11 cellular contexts compared by ENCODE assay signal in genomic region chr4:87530868-87531267, GRCh38. TPM values are rescaled to one million over a fixed set of nuclear protein-coding genes. Genes with fewer than 3 reads are reported as not detected.
DNase-seq lines count a peak whose midpoint lies in the region; ATAC-seq, FAIRE-seq and TF ChIP-seq lines count a peak whose summit lies in the region.
"Had no signal": no experiment of that assay in that cellular context is flagged by ENCODE, and none has a peak within 500 bp of the region (broad histone marks: within the 10 kb centered on the region; RNA-seq: fewer than 3 reads in every experiment).

No MANE protein-coding gene starts in this region.

- H3K4me3 ChIP-seq in liver (ENCODE audit: low read depth in 1 of 3, low read length in 3 of 3) = no peak overlapping the region
- no peak overlapping the region for H3K4me3 ChIP-seq in HepG2 (replicated peaks in 1 of 3; ENCODE audit: insufficient read depth in 1 of 3, low read depth in 2 of 3, low read length in 3 of 3)
- H3K4me3 ChIP-seq in foreskin fibroblast (ENCODE audit: low read depth in 1 of 2, low read length in 2 of 2) = no peak overlapping the region
- H3K4me3 ChIP-seq in ovary = peak overlapping the region; percentile 39

- ATAC-seq in HepG2 (no peak), GM19023 (IDR thresholded peaks at IDR 0.05; ENCODE audit: unreplicated experiment) (no peak)
- ATAC-seq: activated CD8-positive, alpha-beta memory T cell treated with anti-CD3 and anti-CD28 coated beads, Interleukin-2, amount 10 ng/mL, durations not matched to agents 7 days and 5 days had no signal

- TF ChIP-seq EP300 in HepG2 (IDR thresholded peaks at IDR 0.05; ENCODE audit: low read depth in 2 of 2, low read length in 2 of 2) (no peak), HepG2 (CRISPR knock-in tag; IDR thresholded peaks at IDR 0.05; ENCODE audit: borderline replicate concordance) (no peak), ovary (IDR thresholded peaks at IDR 0.05) (peak; percentile 91)

- no peaks in the 10 kb centered on the region for H4K20me1 ChIP-seq in HepG2 (ENCODE audit: insufficient read depth, low read length)

- POLR2A ChIA-PET in HepG2 (lab: Yijun Ruan, JAX) = no interaction called here

- H3K9ac ChIP-seq in liver (ENCODE audit: low read depth in 1 of 2, low read length in 2 of 2) (no peak overlapping the region), HepG2 (ENCODE audit: insufficient read depth, low read depth, low read length) (no peak overlapping the region)

- TF ChIP-seq POLR2A in HepG2 (IDR thresholded peaks at IDR 0.05; ENCODE audit: insufficient read depth in 1 of 2, low read depth in 2 of 2, low read length in 2 of 2) (no peak), ovary (IDR thresholded peaks at IDR 0.05) (no peak), H54 (IDR thresholded peaks at IDR 0.05; ENCODE audit: low read depth, low read length) (no peak)

- H3K36me3 ChIP-seq in liver (ENCODE audit: control insufficient read depth in 4 of 4, insufficient read depth in 3 of 4, low read depth in 1 of 4, low read length in 3 of 4) = no peaks in the 10 kb centered on the region
- no peaks in the 10 kb centered on the region for H3K36me3 ChIP-seq in HepG2 (replicated peaks in 1 of 2; ENCODE audit: control insufficient read depth in 1 of 2, insufficient read depth in 2 of 2, low read length in 2 of 2)
- no peaks in the 10 kb centered on the region for H3K36me3 ChIP-seq in ovary

- CTCF ChIA-PET in HepG2 (lab: Yijun Ruan, JAX; ENCODE audit: low intra/inter-chr PET ratio, low total read pairs) = no interaction called here

- intact Hi-C loops in HepG2 (cut with micrococcal nuclease; ENCODE audit: unreplicated experiment) = no loop called here
- intact Hi-C loops in ovary (cut with DNase I) = no loop called here

- TF ChIP-seq RAD21 in liver (IDR thresholded peaks at IDR 0.05) (no peak), HepG2 (CRISPR knock-in tag; IDR thresholded peaks at IDR 0.05) (no peak)

- TF ChIP-seq CTCF in liver (IDR thresholded peaks at IDR 0.05; ENCODE audit: low read depth, low read length, missing input control) (no peak), HepG2 (CRISPR knock-in tag; IDR thresholded peaks at IDR 0.05) (no peak), foreskin fibroblast (IDR thresholded peaks at IDR 0.05; ENCODE audit: low read depth, low read length) (no peak), ovary (IDR thresholded peaks at IDR 0.05) (no peak)

- in situ Hi-C loops in HepG2 (cut with HindIII; ENCODE audit: extremely low pct_ligation_motif_present, low pct_unique_long_range_greater_than_20kb) = loop anchor here (25.0 kb wide), 1 partner anchor 456 kb away; the partner anchor contains the start of gene SPP1

- H3K4me1 ChIP-seq in liver (ENCODE audit: control insufficient read depth in 4 of 4, insufficient read depth in 4 of 4, low read length in 3 of 4) (peaks cover 0 to 11% (median 5%) of the 10 kb centered on the region in 4 donors), HepG2 (ENCODE audit: insufficient read depth, low read length) (no peaks in the 10 kb centered on the region), ovary (ENCODE audit: insufficient read depth) (peaks cover 6% of the 10 kb centered on the region)

- no peak overlapping the region for H2AFZ ChIP-seq in HepG2 (ENCODE audit: low read length)

- no peaks in the 10 kb centered on the region for H3K79me2 ChIP-seq in HepG2 (ENCODE audit: insufficient read depth, low read length)

- H3K9me3 ChIP-seq in liver (ENCODE audit: control insufficient read depth in 4 of 4, low read length in 3 of 4) = no peaks in the 10 kb centered on the region
- H3K9me3 ChIP-seq in HepG2 (ENCODE audit: low read length) = no peaks in the 10 kb centered on the region
- H3K9me3 ChIP-seq in ovary = no peaks in the 10 kb centered on the region

- H3K27ac ChIP-seq in liver (ENCODE audit: low read depth in 1 of 2, low read length in 2 of 2) (no peak overlapping the region), HepG2 (ENCODE audit: extremely low read length, insufficient read depth, low read length) (no peak overlapping the region), ovary (no peak overlapping the region)
- H3K27ac ChIP-seq: HL-60 had no signal

- no peaks in the 10 kb centered on the region for H3K27me3 ChIP-seq in liver (ENCODE audit: control insufficient read depth in 4 of 4, insufficient read depth in 4 of 4, low read length in 3 of 4)
- H3K27me3 ChIP-seq in HepG2 (ENCODE audit: control insufficient read depth in 1 of 2, insufficient read depth in 2 of 2, low read length in 2 of 2) = no peaks in the 10 kb centered on the region
- H3K27me3 ChIP-seq in ovary = no peaks in the 10 kb centered on the region

- BruUV-seq in HepG2 (replicated peaks; lab: Mats Ljungman, UMichigan) = no TSS peak

- no peak overlapping the region for H3K4me2 ChIP-seq in HepG2 (ENCODE audit: low read depth, low read length)

- 63% methylated on average over 4 of the region's 4 CpGs for WGBS in liver
- 47% methylated on average over 4 of the region's 4 CpGs for WGBS in HepG2 (ENCODE audit: low lambda C conversion rate)
- 2 to 3% (median 3%) methylated on average over 4 of the region's 4 CpGs for whole genome bisulfite sequencing in ovary, 3 donors

- DNase-seq in HepG2 (ENCODE audit: low spot score) = no peak
- DNase-seq in foreskin fibroblast = peak; percentile 62 to 89
- DNase-seq in ovary = peak; percentile 81 to 89 (median 86)
- no peak for DNase-seq in cortex of kidney (lab: John Stamatoyannopoulos, UW)
- no peak for DNase-seq in H54 (ENCODE audit: insufficient read length, low spot score)
- DNase-seq in NCI-H526 (lab: John Stamatoyannopoulos, UW) = no peak
- DNase-seq: activated CD8-positive, alpha-beta memory T cell treated with anti-CD3 and anti-CD28 coated beads, Interleukin-2, amount 10 ng/mL, durations not matched to agents 7 days and 5 days; NCI-H187 treated with DMSO at 0.1 percent for 48 hours had no signal

- FAIRE-seq in HepG2 (lab: Jason Lieb, UNC) (no peak), H54 (lab: Jason Lieb, UNC) (no peak)

TF ChIP-seq in liver, 16 proteins besides CTCF, POLR2A, EP300 and RAD21:
- TF ChIP-seq FOXA2 (IDR thresholded peaks at IDR 0.05) (no peak), JUND (IDR thresholded peaks at IDR 0.05) (no peak), MAX (IDR thresholded peaks at IDR 0.05) (no peak), RXRA (IDR thresholded peaks at IDR 0.05) (no peak), NR2F2 (IDR thresholded peaks at IDR 0.05) (peak; percentile 89), SP1 (IDR thresholded peaks at IDR 0.05) (peak; percentile 62), GABPA (IDR thresholded peaks at IDR 0.05 in 1 of 2, conservative IDR thresholded peaks at IDR 0.05 in 1 of 2) (no peak)

TF ChIP-seq in HepG2, 621 proteins besides CTCF, POLR2A, EP300 and RAD21 (continues in another document):
- TF ChIP-seq FIP1L1 (IDR thresholded peaks at IDR 0.05; ENCODE audit: borderline replicate concordance, insufficient read depth, low read depth, low read length) = no peak
- TF ChIP-seq CREB3 (CRISPR knock-in tag; IDR thresholded peaks at IDR 0.05) = no peak
- TF ChIP-seq PTBP1 (IDR thresholded peaks at IDR 0.05; ENCODE audit: low read depth, low read length, poor library complexity, severe bottlenecking) = no peak
- no peak for TF ChIP-seq NFRKB (IDR thresholded peaks at IDR 0.05)
- TF ChIP-seq FOXA3 (CRISPR knock-in tag; IDR thresholded peaks at IDR 0.05) = no peak
- TF ChIP-seq PHF5A (CRISPR knock-in tag; IDR thresholded peaks at IDR 0.05; ENCODE audit: low read depth, unreplicated experiment) = no peak
- no peak for TF ChIP-seq LCORL (IDR thresholded peaks at IDR 0.05)
- TF ChIP-seq LCORL (CRISPR knock-in tag; IDR thresholded peaks at IDR 0.05) = no peak
- no peak for TF ChIP-seq TEF (CRISPR knock-in tag; IDR thresholded peaks at IDR 0.05)
- TF ChIP-seq ZNF160 (CRISPR knock-in tag; IDR thresholded peaks at IDR 0.05) = no peak

RNA-seq across cellular contexts. Expression of gene SPARCL1, which starts 1.7 kb away (rescaled TPM):
- total RNA-seq in liver = 10 to 100 TPM in 1 of 2 donors, 1 to 10 TPM in 1; 1.9 to 25.8 TPM
- polyA plus RNA-seq in liver = 10 to 100 TPM; 10.6 to 16.1 TPM
- 0.04 TPM in 1 of 2 replicates, not detected in the other for total RNA-seq in HepG2 (2016; rRNA removed; fragmentation: Illumina TruSeq; extraction: Trizol)
- total RNA-seq in HepG2 (2016; cell fraction: cytosol; rRNA removed; fragmentation: Illumina TruSeq; extraction: Trizol; ENCODE audit: low read depth) = not detected in 2 replicates
- not detected in 2 replicates for total RNA-seq in HepG2 (2016; cell fraction: insoluble cytoplasmic fraction; rRNA removed; fragmentation: Illumina TruSeq; extraction: Trizol)
- not detected in 2 replicates for total RNA-seq in HepG2 (2016; cell fraction: membrane; rRNA removed; fragmentation: Illumina TruSeq; extraction: Trizol)
- total RNA-seq in HepG2 (2016; cell fraction: nucleus; rRNA removed; fragmentation: Illumina TruSeq; extraction: Trizol) = not detected in 2 replicates
- polyA plus RNA-seq in HepG2 (2011; rRNA removed) = not detected in 2 replicates
- polyA plus RNA-seq in HepG2 (2011; cell fraction: cytosol; rRNA removed) = not detected in 2 replicates
- not detected in 2 replicates for polyA plus RNA-seq in HepG2 (2011; cell fraction: nucleus; rRNA removed)
- not detected in 2 replicates for polyA plus RNA-seq in HepG2 (2012)
- not detected in 2 replicates for polyA plus RNA-seq in HepG2 (2016; cell fraction: cytosol; fragmentation: Illumina TruSeq; extraction: Trizol; ENCODE audit: low read depth)
- 0.09 TPM in 2 replicates for polyA plus RNA-seq in HepG2 (2016; cell fraction: insoluble cytoplasmic fraction; fragmentation: Illumina TruSeq; extraction: Trizol; ENCODE audit: low read depth)
- polyA plus RNA-seq in HepG2 (2016; cell fraction: membrane; fragmentation: Illumina TruSeq; extraction: Trizol; ENCODE audit: low read depth) = not detected in 2 replicates
- not detected in 2 replicates for polyA plus RNA-seq in HepG2 (2016; cell fraction: nucleus; fragmentation: Illumina TruSeq; extraction: Trizol; ENCODE audit: insufficient read depth, low read depth)
- not detected in 2 replicates for polyA minus RNA-seq in HepG2 (2011; rRNA and poly(A)+ RNA removed; ENCODE audit: low replicate concordance)
- not detected in 2 replicates for polyA minus RNA-seq in HepG2 (2011; cell fraction: cytosol; rRNA and poly(A)+ RNA removed)
- polyA minus RNA-seq in HepG2 (2011; cell fraction: nucleus; rRNA and poly(A)+ RNA removed) = not detected in 2 replicates
- 100 to 1,000 TPM; 116 to 396 (median 243) TPM for total RNA-seq in ovary
- 1,000 to 10,000 TPM in 1 of 2 donors, 100 to 1,000 TPM in 1; 433 to 1,049 TPM for polyA plus RNA-seq in ovary
- total RNA-seq: activated CD8-positive, alpha-beta memory T cell treated with anti-CD3 and anti-CD28 coated beads, Interleukin-2, amount 10 ng/mL, durations not matched to agents 7 days and 5 days had no signal

Comparison
In these comparisons a context has a peak if more than half of its experiments do, and no peak if none do; other contexts are left out.
1. DNase-seq: peak in foreskin fibroblast (2 of 2) and ovary (5 of 5); none in HepG2 (single experiment), cortex of kidney (single experiment), H54 (single experiment) and NCI-H526 (0 of 2).
2. RNA of gene SPARCL1, which starts 1.7 kb away (total RNA-seq): 116 to 396 TPM in ovary; 1.9 to 25.8 TPM in liver and 0.04 TPM in HepG2; every median in the first group is over 4 times any median in the second.